9 cellular contexts compared by ENCODE assay signal in genomic region chr5:147483197-147483790, GRCh38. TPM values are rescaled to one million over a fixed set of nuclear protein-coding genes. Genes with fewer than 3 reads are reported as not detected.
DNase-seq lines count a peak whose midpoint lies in the region; ATAC-seq and TF ChIP-seq lines count a peak whose summit lies in the region.
"Had no signal": no experiment of that assay in that cellular context is flagged by ENCODE, and none has a peak within 500 bp of the region (broad histone marks: within the 10 kb centered on the region; RNA-seq: fewer than 3 reads in every experiment).

No MANE protein-coding gene starts in this region.

- H3K27ac Mint-ChIP-seq in chondrocyte (ENCODE audit: unreplicated experiment): peak overlapping the region; percentile 92

- ATAC-seq in HG02981 (IDR thresholded peaks at IDR 0.05; ENCODE audit: unreplicated experiment) (no peak), HG02885 (IDR thresholded peaks at IDR 0.05; ENCODE audit: poor library complexity, unreplicated experiment) (no peak), GM19455 (IDR thresholded peaks at IDR 0.05; ENCODE audit: unreplicated experiment) (no peak)
- ATAC-seq: HCT116 had no signal

- no peak for TF ChIP-seq CTCF in chondrocyte (IDR thresholded peaks at IDR 0.05)

- no peak overlapping the region for H3K4me3 ChIP-seq in trophoblast cell (ENCODE audit: low read depth, low read length)

- H4K8ac ChIP-seq in trophoblast cell (ENCODE audit: low read depth, low read length): no peak overlapping the region

- H2AFZ ChIP-seq in trophoblast cell (ENCODE audit: insufficient read depth, low read length, poor library complexity): no peak overlapping the region

- no peak overlapping the region for H3K4me3 Mint-ChIP-seq in chondrocyte (ENCODE audit: unreplicated experiment)

- H3K14ac ChIP-seq in trophoblast cell (ENCODE audit: low read length): no peak overlapping the region

- no peaks in the 10 kb centered on the region for H3K27me3 ChIP-seq in trophoblast cell (ENCODE audit: insufficient read depth, low read length)

- H3K23ac ChIP-seq in trophoblast cell (ENCODE audit: low read length): no peak overlapping the region

- no peaks in the 10 kb centered on the region for H3K79me1 ChIP-seq in trophoblast cell (ENCODE audit: low read length)

- peaks cover 2% of the 10 kb centered on the region for H3K9me3 Mint-ChIP-seq in chondrocyte (ENCODE audit: low read depth)

- H2BK120ac ChIP-seq in trophoblast cell (ENCODE audit: insufficient read depth, low read length, poor library complexity): no peak overlapping the region

- no peak overlapping the region for H3K9ac ChIP-seq in trophoblast cell (ENCODE audit: low read length)

- no peaks in the 10 kb centered on the region for H3K36me3 Mint-ChIP-seq in chondrocyte (ENCODE audit: low read depth)

- H3K4me1 Mint-ChIP-seq in chondrocyte (ENCODE audit: low read depth): peaks cover 37% of the 10 kb centered on the region

- WGBS in trophoblast cell (ENCODE audit: extremely low coverage, insufficient coverage, insufficient read length): no CpG with 5 or more reads among the region's 5 CpGs

- no peak overlapping the region for H2BK12ac ChIP-seq in trophoblast cell (ENCODE audit: low read length)

- DNase-seq in DMS53 treated with DMSO at 0.1 percent for 48 hours (lab: John Stamatoyannopoulos, UW; ENCODE audit: unreplicated experiment) (peak; percentile 98), NCI-H1930 (lab: John Stamatoyannopoulos, UW) (peak; percentile 75 to 78), chondrocyte (ENCODE audit: low spot score) (no peak), trophoblast cell (no peak), cerebellar cortex (ENCODE audit: low spot score) (no peak)

- H3K27me3 Mint-ChIP-seq in chondrocyte (ENCODE audit: low read depth): no peaks in the 10 kb centered on the region

- H2AK5ac ChIP-seq in trophoblast cell (ENCODE audit: low read length): no peak overlapping the region

- H4K91ac ChIP-seq in trophoblast cell (ENCODE audit: low read depth, low read length): no peak overlapping the region

- no peak overlapping the region for H3K4me2 ChIP-seq in trophoblast cell (ENCODE audit: low read length)

- no peaks in the 10 kb centered on the region for H3K9me3 ChIP-seq in trophoblast cell (ENCODE audit: insufficient read depth, low read depth, low read length)

- H3K4ac ChIP-seq in trophoblast cell (ENCODE audit: low read depth, low read length): no peak overlapping the region

- no peak overlapping the region for H2BK5ac ChIP-seq in trophoblast cell (ENCODE audit: low read depth, low read length, poor library complexity)

- H3K36me3 ChIP-seq in trophoblast cell (ENCODE audit: control insufficient read depth in 1 of 2, insufficient read depth in 2 of 2, low read length in 2 of 2): no peaks in the 10 kb centered on the region

- no peaks in the 10 kb centered on the region for H3K4me1 ChIP-seq in trophoblast cell (ENCODE audit: control insufficient read depth in 1 of 2, insufficient read depth in 2 of 2, low read length in 2 of 2)

- H4K12ac ChIP-seq in trophoblast cell (ENCODE audit: low read depth, low read length): no peak overlapping the region

- no peaks in the 10 kb centered on the region for H3K79me2 ChIP-seq in trophoblast cell (ENCODE audit: control insufficient read depth, insufficient read depth, low read length, poor library complexity)

- H3K27ac ChIP-seq in trophoblast cell (ENCODE audit: low read depth, low read length): peak overlapping the region; percentile 6

- no peak overlapping the region for H3K18ac ChIP-seq in trophoblast cell (ENCODE audit: low read length)

RNA-seq across cellular contexts. Expression of gene DPYSL3, which starts 26.6 kb away (rescaled TPM):
- total RNA-seq in chondrocyte: 60.2 to 63.1 TPM (median 60.4 TPM) in 3 replicates
- polyA plus RNA-seq in trophoblast cell (2013): 126 and 133 TPM in 2 replicates

Comparison
In these comparisons a context has a peak if more than half of its experiments do, and no peak if none do; other contexts are left out.
1. DNase-seq: peak in DMS53 treated with DMSO at 0.1 percent for 48 hours (single experiment) and NCI-H1930 (2 of 2); none in chondrocyte (single experiment), trophoblast cell (0 of 2) and cerebellar cortex (single experiment).